ENCODE assay signal across 25 cellular contexts in genomic region chr19:44682807-44683206, GRCh38. TPM values are rescaled to one million over a fixed set of nuclear protein-coding genes. Genes with fewer than 3 reads are reported as not detected.
"Had no signal": no experiment of that assay in that cellular context is flagged by ENCODE, and none has a peak within 500 bp of the region (broad histone marks: within the 10 kb centered on the region; RNA-seq: fewer than 3 reads in every experiment).

No MANE protein-coding gene starts in this region.

- ATAC-seq: gastroesophageal sphincter, heart right ventricle had no signal

- H3K27me3 Mint-ChIP-seq: type B pancreatic cell had no signal

- H3K9me3 ChIP-seq: breast epithelium, esophagus muscularis mucosa, gastroesophageal sphincter, heart right ventricle, left ventricle myocardium inferior, stomach, testis had no signal

- H3K4me3 ChIP-seq: breast epithelium, coronary artery, esophagus muscularis mucosa, gastroesophageal sphincter, heart right ventricle, left ventricle myocardium inferior, stomach, testis had no signal

- H3K27ac ChIP-seq: coronary artery, esophagus muscularis mucosa, gastroesophageal sphincter, left ventricle myocardium inferior, stomach, testis had no signal

- H3K36me3 ChIP-seq: breast epithelium had no signal

- H3K27me3 ChIP-seq: breast epithelium, esophagus muscularis mucosa, gastroesophageal sphincter, heart right ventricle, stomach, testis had no signal

- H3K4me1 Mint-ChIP-seq: immature natural killer cell had no signal

- H3K36me3 Mint-ChIP-seq: type B pancreatic cell had no signal

- DNase-seq: activated CD4-positive, alpha-beta T cell treated with anti-CD3 and anti-CD28 coated beads for 1 hour; activated CD4-positive, alpha-beta T cell treated with anti-CD3 and anti-CD28 coated beads, Interleukin-2, amount 50 U/mL, for 4 hours; activated naive CD4-positive, alpha-beta T cell treated with Interleukin-2 at 50 U/mL for 16 hours; activated T-cell treated with anti-CD3 and anti-CD28 coated beads, Interleukin-2, amount 50 U/mL, for 1 hour; heart right ventricle; immature natural killer cell; kidney glomerular epithelial cell; left ventricle myocardium inferior; mammary epithelial cell; occipital lobe; retina; stimulated activated CD4-positive, alpha-beta T cell treated with anti-CD3 and anti-CD28 coated beads, Interleukin-2, amount 100 ng/mL, for 48 hours; stomach; T-helper 2 cell; testis had no signal

- H3K4me3 Mint-ChIP-seq: immature natural killer cell, type B pancreatic cell had no signal

- H3K4me1 ChIP-seq: breast epithelium, testis had no signal

- FAIRE-seq: astrocyte, endometrium had no signal

- H3K9me3 Mint-ChIP-seq: activated T-helper 2 cell treated with anti-CD3 and anti-CD28 coated beads, Interferon-gamma antibody, Interleukin-2, Interleukin-4, amounts not matched to agents 10 μg/mL and 5 μg/mL and 100 μg/mL, durations not matched to agents 14 hours and 24 hours and 36 hours; immature natural killer cell; type B pancreatic cell had no signal

- H3K27ac Mint-ChIP-seq: activated T-helper 2 cell treated with anti-CD3 and anti-CD28 coated beads, Interferon-gamma antibody, Interleukin-2, Interleukin-4, amounts not matched to agents 10 μg/mL and 5 μg/mL and 100 μg/mL, durations not matched to agents 14 hours and 24 hours and 36 hours; immature natural killer cell; type B pancreatic cell had no signal

RNA-seq across cellular contexts. Expression of gene CEACAM16, which starts 16.1 kb away (rescaled TPM):
- total RNA-seq: activated T-helper 2 cell treated with anti-CD3 and anti-CD28 coated beads, Interferon-gamma antibody, Interleukin-2, Interleukin-4, amounts not matched to agents 10 μg/mL and 5 μg/mL and 100 μg/mL, durations not matched to agents 14 hours and 24 hours and 36 hours; breast epithelium; esophagus muscularis mucosa; gastroesophageal sphincter; heart right ventricle; left ventricle myocardium inferior; mammary epithelial cell; occipital lobe; posterior vena cava; stomach had no signal
- polyA plus RNA-seq: heart right ventricle, immature natural killer cell, mammary epithelial cell, neural cell, stomach had no signal
